In the genomic region with DNA sequence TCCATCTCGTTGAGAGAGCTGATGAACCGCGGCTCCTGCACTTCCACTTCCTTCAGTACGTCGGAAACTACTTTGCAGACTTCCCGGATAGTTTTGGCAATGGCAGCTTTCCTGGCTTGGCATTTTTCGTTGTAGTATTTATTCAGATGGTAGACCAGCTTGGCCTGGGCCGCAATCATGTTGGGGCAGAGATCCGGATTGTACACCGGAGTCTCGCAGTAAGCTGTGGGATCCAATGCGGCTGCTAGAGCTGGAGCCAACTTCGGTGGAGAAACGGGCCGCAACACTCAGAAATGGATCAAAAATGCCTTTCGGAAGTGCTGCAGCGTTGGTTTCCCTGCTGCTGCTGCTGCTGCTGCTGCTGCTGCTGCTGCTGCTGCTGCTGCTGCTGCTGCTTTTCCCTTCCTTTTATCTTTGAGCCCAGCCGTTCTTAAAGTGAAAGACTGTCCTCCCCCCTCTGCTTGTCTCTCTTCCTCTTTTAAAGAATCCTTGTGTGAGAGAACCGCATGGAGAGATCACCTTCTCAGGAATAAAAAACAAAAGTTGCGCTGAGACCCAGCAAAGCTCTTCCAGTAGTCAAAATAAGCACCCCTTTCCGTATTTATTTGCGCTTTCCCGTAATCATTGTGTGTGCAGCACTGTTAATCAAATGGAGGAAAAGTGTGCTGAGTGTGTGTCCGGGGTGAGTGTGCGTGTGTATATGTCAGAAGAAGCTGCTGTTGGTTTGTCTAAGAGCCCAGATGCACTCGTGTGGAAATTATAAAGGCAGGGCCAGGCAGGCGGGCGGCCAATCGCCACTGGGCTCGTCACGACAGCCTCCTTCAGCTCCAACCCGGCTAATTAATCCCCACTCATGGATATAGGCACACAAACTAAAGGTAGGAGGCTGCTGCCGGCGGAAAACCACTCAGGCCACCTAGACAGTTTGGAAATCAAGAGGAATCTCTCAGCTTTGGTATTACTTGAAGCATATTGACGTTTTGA, we compare ENCODE assay signal across 8 cellular contexts. TPM values are rescaled to one million over a fixed set of nuclear protein-coding genes. Genes with fewer than 3 reads are reported as not detected.
DNase-seq lines count a peak whose midpoint lies in the region; ATAC-seq and TF ChIP-seq lines count a peak whose summit lies in the region.

A gene (minus strand): TSS at position 730 of the 984 bp plus-strand sequence. CDS start 551 bp downstream, at position 179.

- intact Hi-C loops in mucosa of descending colon (cut with DNase I, micrococcal nuclease) = no loop called here

- DNase-seq in A172 (ENCODE audit: low spot score) (peak; percentile 45), H4 (ENCODE audit: low spot score) (peak; percentile 3), SK-N-DZ (ENCODE audit: low spot score) (peak; percentile 96), epithelial cell of proximal tubule (ENCODE audit: low read depth) (no peak), mucosa of descending colon (peak in 1 of 3 donors; percentile 6)
- DNase-seq in stimulated activated CD8-positive, alpha-beta memory T cell treated with anti-CD3 and anti-CD28 coated beads, Interleukin-4, amount 100 ng/mL, for 48 hours = no peak

- TF ChIP-seq CTCF in epithelial cell of proximal tubule (conservative IDR thresholded peaks at IDR 0.05; ENCODE audit: low read depth, low read length) (no peak), mucosa of descending colon (IDR thresholded peaks at IDR 0.05) (no peak)

- no peaks in the 10 kb centered on the region for H3K4me1 ChIP-seq in mucosa of descending colon (ENCODE audit: low read depth)
- H3K4me1 ChIP-seq in urinary bladder (ENCODE audit: insufficient read depth) = no peaks in the 10 kb centered on the region

- H3K9me3 ChIP-seq in mucosa of descending colon = no peaks in the 10 kb centered on the region

- 50% methylated on average over 35 of the region's 35 CpGs for WGBS in urinary bladder

- ATAC-seq in mucosa of descending colon (peak; percentile 17), GM18873 (IDR thresholded peaks at IDR 0.05; ENCODE audit: low FRiP score, unreplicated experiment) (no peak)

- H3K4me3 ChIP-seq in epithelial cell of proximal tubule (ENCODE audit: low read depth, low read length) = peak within 1 kb of the TSS; percentile 19
- no peak within 1 kb of the TSS for H3K4me3 ChIP-seq in mucosa of descending colon
- H3K4me3 ChIP-seq in urinary bladder (ENCODE audit: low read depth, low read length) = peak within 1 kb of the TSS; percentile 38

- H3K36me3 ChIP-seq in mucosa of descending colon (ENCODE audit: low read depth) (no peaks in the 10 kb centered on the region), urinary bladder (ENCODE audit: insufficient read depth) (no peaks in the 10 kb centered on the region)

- peak within 1 kb of the TSS; percentile 29 for H3K27ac ChIP-seq in urinary bladder (ENCODE audit: low read depth)

RNA-seq across cellular contexts. Expression of the gene that starts here (rescaled TPM):
- 0.77 and 0.88 TPM in 2 replicates for total RNA-seq in A172 (2014; rRNA removed; shearing (Covaris generic))
- 0.99 and 1.2 TPM in 2 replicates for total RNA-seq in H4 (2014; rRNA removed; shearing (Covaris generic))
- polyA plus RNA-seq in SK-N-DZ (2014; cell fraction: cytosol; rRNA removed) = 74.2 and 80.8 TPM in 2 replicates
- polyA plus RNA-seq in SK-N-DZ (2014; cell fraction: nucleus; rRNA removed) = 41.5 and 51.3 TPM in 2 replicates
- total RNA-seq in epithelial cell of proximal tubule (0.07 TPM in 1 of 2 replicates, not detected in the other), mucosa of descending colon (1 to 10 TPM in 1 of 3 donors, under 1 TPM in 2; 0.12 to 2.2 (median 0.34) TPM), urinary bladder (3.2 TPM)
- 1.3 TPM for polyA plus RNA-seq in urinary bladder

Comparison
In these comparisons a context has a peak if more than half of its experiments do, and no peak if none do; other contexts are left out.
1. Peak in DNase-seq in A172; RNA of the gene not detected or under 1 TPM.
2. DNase-seq: peak in H4 (single experiment) and SK-N-DZ (single experiment); none in epithelial cell of proximal tubule (single experiment) and stimulated activated CD8-positive, alpha-beta memory T cell treated with anti-CD3 and anti-CD28 coated beads, Interleukin-4, amount 100 ng/mL, for 48 hours (single experiment).